13 cellular contexts compared by ENCODE assay signal in the genomic region with DNA sequence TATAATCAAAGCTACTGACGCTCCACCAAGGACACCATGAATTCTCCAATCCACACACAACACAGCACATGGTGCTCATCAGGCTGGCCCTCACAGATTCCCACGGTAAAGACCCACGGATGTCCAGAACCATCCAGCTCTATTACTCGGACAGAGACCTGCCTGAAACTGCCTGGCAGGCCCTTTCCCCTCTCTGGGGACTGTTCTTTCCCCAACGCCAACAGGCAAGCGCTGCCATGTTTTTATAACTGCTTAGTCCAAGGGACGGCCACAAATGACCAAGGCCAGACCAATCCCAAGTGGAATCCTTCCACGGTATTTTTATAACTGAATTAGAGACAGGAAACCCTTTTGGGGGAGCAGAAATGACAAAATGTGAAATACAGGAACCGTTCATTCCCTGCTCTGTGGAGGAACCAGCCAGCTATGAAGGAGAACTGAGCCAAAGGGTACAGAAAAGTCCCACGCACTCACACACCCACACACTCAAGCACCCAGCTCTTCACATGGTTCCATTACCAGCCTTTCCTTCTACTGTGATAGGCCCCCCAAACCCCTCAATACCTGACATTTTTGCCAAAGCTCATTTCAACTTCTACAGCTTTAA. TPM values are rescaled to one million over a fixed set of nuclear protein-coding genes. Genes with fewer than 3 reads are reported as not detected.
DNase-seq lines count a peak whose midpoint lies in the region; ATAC-seq, FAIRE-seq and TF ChIP-seq lines count a peak whose summit lies in the region.
"Had no signal": no experiment of that assay in that cellular context is flagged by ENCODE, and none has a peak within 500 bp of the region (broad histone marks: within the 10 kb centered on the region; RNA-seq: fewer than 3 reads in every experiment).

No MANE protein-coding gene starts in this region.

- peak overlapping the region; percentile 62 for H3K4me2 ChIP-seq in K562 (ENCODE audit: insufficient read depth, low read length)

- no peak for DNase-seq in activated T-cell treated with anti-CD3 and anti-CD28 coated beads, Interleukin-2, amount 50 U/mL, for 24 hours
- DNase-seq in activated T-cell treated with anti-CD3 and anti-CD28 coated beads, Interleukin-2, amount 50 U/mL, for 1 hour, result no peak
- no peak for DNase-seq in K562 (ENCODE audit: extremely low read depth in 1 of 4, low spot score in 3 of 4)
- peak; percentile 43 for DNase-seq in stimulated activated naive B cell treated with anti-CD40 and anti-IgM and Interleukin-4, amounts not matched to agents 10 μg/mL and 1 μg/mL and 100 μg/mL, for 72 hours
- DNase-seq in left lobe of liver (ENCODE audit: low spot score), result no peak
- DNase-seq in progenitor cell of endocrine pancreas (ENCODE audit: low spot score, unreplicated experiment), result no peak
- no peak for DNase-seq in GOT3 (lab: John Stamatoyannopoulos, UW)
- DNase-seq: NCI-H510A treated with DMSO at 0.1 percent for 48 hours, small intestine had no signal

- in situ Hi-C loops in K562 (cut with MboI), result no loop called here

- peak overlapping the region; percentile 57 to 80; a peak in 2 of 4 replicates for H3K9ac ChIP-seq in K562 (ENCODE audit: insufficient read depth in 1 of 2, low read depth in 2 of 2, low read length in 2 of 2)

- peaks cover 4% of the 10 kb centered on the region for H3K9me1 ChIP-seq in K562 (ENCODE audit: control insufficient read depth, insufficient read depth, low read length)

- peak; percentile 37 for FAIRE-seq in K562 (lab: Jason Lieb, UNC)
- FAIRE-seq: frontal cortex, HTR-8/SVneo, small intestine had no signal

- peaks cover 26 to 27% of the 10 kb centered on the region in 2 experiments; a peak in 4 of 5 replicates for H3K4me1 ChIP-seq in K562 (replicated peaks in 1 of 2; ENCODE audit: control insufficient read depth in 2 of 2, insufficient read depth in 2 of 2, low read length in 2 of 2)

- peaks cover 9% of the 10 kb centered on the region; the same call in 1 of the 3 replicates for H3K36me3 ChIP-seq in K562 (ENCODE audit: control insufficient read depth, insufficient read depth, low read length)

- no peak overlapping the region for H2AFZ ChIP-seq in K562 (ENCODE audit: low read depth, low read length)

- peak overlapping the region; percentile 92 for H3K27ac Mint-ChIP-seq in activated T-cell treated with anti-CD3 and anti-CD28 coated beads, Interleukin-2, amount 50 U/mL, for 24 hours
- peak overlapping the region; percentile 87 for H3K27ac Mint-ChIP-seq in stimulated activated naive B cell treated with anti-CD40 and anti-IgM and Interleukin-4, amounts not matched to agents 10 μg/mL and 1 μg/mL and 100 μg/mL, for 72 hours
- no peak overlapping the region for H3K27ac Mint-ChIP-seq in progenitor cell of endocrine pancreas
- H3K27ac Mint-ChIP-seq: brain had no signal

- TF ChIP-seq RAD21 in K562 (CRISPR knock-in tag; conservative IDR thresholded peaks at IDR 0.05 in 1 of 2, IDR thresholded peaks at IDR 0.05 in 1 of 2), result no peak

- H3K9me3 Mint-ChIP-seq in activated T-cell treated with anti-CD3 and anti-CD28 coated beads, Interleukin-2, amount 50 U/mL, for 24 hours, result peaks cover 8% of the 10 kb centered on the region
- peaks cover 4 to 6% of the 10 kb centered on the region in 2 donors for H3K9me3 Mint-ChIP-seq in stimulated activated naive B cell treated with anti-CD40 and anti-IgM and Interleukin-4, amounts not matched to agents 10 μg/mL and 1 μg/mL and 100 μg/mL, for 72 hours
- H3K9me3 Mint-ChIP-seq in progenitor cell of endocrine pancreas (ENCODE audit: low read depth), result no peaks in the 10 kb centered on the region

- peaks cover 90% of the 10 kb centered on the region for H3K79me2 ChIP-seq in K562 (ENCODE audit: control insufficient read depth, insufficient read depth, low read length)

- H3K4me3 ChIP-seq in K562, result 0 out of 2 replicates have a peak overlapping the region, but pooled peaks have one; percentile 17

- TF ChIP-seq POLR2A in K562 (conservative IDR thresholded peaks at IDR 0.05), result no peak

- peak overlapping the region; percentile 58 for H3K27ac ChIP-seq in K562 (ENCODE audit: extremely low read depth, low read depth, low read length)

- TF ChIP-seq CTCF in K562 (IDR thresholded peaks at IDR 0.05 in 2 of 3, conservative IDR thresholded peaks at IDR 0.05 in 1 of 3; ENCODE audit: insufficient read depth in 2 of 3, low read depth in 1 of 3, low read length in 3 of 3) (no peak), progenitor cell of endocrine pancreas (IDR thresholded peaks at IDR 0.05; ENCODE audit: unreplicated experiment) (no peak)

- peaks cover 44% of the 10 kb centered on the region for H3K36me3 Mint-ChIP-seq in activated T-cell treated with anti-CD3 and anti-CD28 coated beads, Interleukin-2, amount 50 U/mL, for 24 hours (ENCODE audit: low read depth)
- peaks cover 12 to 29% of the 10 kb centered on the region in 2 donors for H3K36me3 Mint-ChIP-seq in stimulated activated naive B cell treated with anti-CD40 and anti-IgM and Interleukin-4, amounts not matched to agents 10 μg/mL and 1 μg/mL and 100 μg/mL, for 72 hours
- H3K36me3 Mint-ChIP-seq in progenitor cell of endocrine pancreas (ENCODE audit: insufficient read depth), result peaks cover 2% of the 10 kb centered on the region
- H3K36me3 Mint-ChIP-seq: brain had no signal

- intact Hi-C loops in K562 (cut with micrococcal nuclease), result loop anchor here (5.0 to 10.0 kb wide), 3 partner anchors 78 to 145 kb away; no protein-coding TSS in a partner anchor

- H3K27me3 ChIP-seq in K562 (ENCODE audit: control insufficient read depth in 2 of 2, insufficient read depth in 2 of 2, low read length in 2 of 2), result no peaks in the 10 kb centered on the region

- H3K27me3 Mint-ChIP-seq in activated T-cell treated with anti-CD3 and anti-CD28 coated beads, Interleukin-2, amount 50 U/mL, for 24 hours, result no peaks in the 10 kb centered on the region
- peaks cover 0 to 2% of the 10 kb centered on the region in 2 donors for H3K27me3 Mint-ChIP-seq in stimulated activated naive B cell treated with anti-CD40 and anti-IgM and Interleukin-4, amounts not matched to agents 10 μg/mL and 1 μg/mL and 100 μg/mL, for 72 hours
- peaks cover 17% of the 10 kb centered on the region for H3K27me3 Mint-ChIP-seq in progenitor cell of endocrine pancreas

- POLR2A ChIA-PET in K562 (lab: Yijun Ruan, JAX), result interaction anchor here (0.6 to 2.1 kb wide), 8 partner anchors 9 to 154 kb away, joined by 3 to 17 read pairs (median 4); no protein-coding TSS in a partner anchor

- no peak for TF ChIP-seq EP300 in K562 (IDR thresholded peaks at IDR 0.05; ENCODE audit: low read length)

- 24% methylated on average over 10 of the region's 10 CpGs for WGBS in K562 (ENCODE audit: insufficient coverage, low coverage, missing lambda C conversion rate)

- peak overlapping the region; percentile 88 for H3K4me3 Mint-ChIP-seq in activated T-cell treated with anti-CD3 and anti-CD28 coated beads, Interleukin-2, amount 50 U/mL, for 24 hours
- peak overlapping the region; percentile 40 to 70 for H3K4me3 Mint-ChIP-seq in stimulated activated naive B cell treated with anti-CD40 and anti-IgM and Interleukin-4, amounts not matched to agents 10 μg/mL and 1 μg/mL and 100 μg/mL, for 72 hours
- H3K4me3 Mint-ChIP-seq in progenitor cell of endocrine pancreas (ENCODE audit: low read depth), result no peak overlapping the region

- CTCF ChIA-PET in K562 (lab: Yijun Ruan, JAX; ENCODE audit: low intra/inter-chr PET ratio), result interaction anchor here (0.6 kb wide), 1 partner anchor 1557 kb away, joined by 3 read pairs; no protein-coding TSS in a partner anchor

- peaks cover 72% of the 10 kb centered on the region for H3K4me1 Mint-ChIP-seq in activated T-cell treated with anti-CD3 and anti-CD28 coated beads, Interleukin-2, amount 50 U/mL, for 24 hours (ENCODE audit: low read depth)
- H3K4me1 Mint-ChIP-seq in stimulated activated naive B cell treated with anti-CD40 and anti-IgM and Interleukin-4, amounts not matched to agents 10 μg/mL and 1 μg/mL and 100 μg/mL, for 72 hours, result peaks cover 36 to 66% of the 10 kb centered on the region in 2 donors
- H3K4me1 Mint-ChIP-seq in progenitor cell of endocrine pancreas (ENCODE audit: low read depth), result peaks cover 8% of the 10 kb centered on the region

- no TSS peak for BruUV-seq in K562 (replicated peaks; lab: Mats Ljungman, UMichigan)

- H4K20me1 ChIP-seq in K562 (replicated peaks; ENCODE audit: control insufficient read depth, insufficient read depth, low read length), result peaks cover 11% of the 10 kb centered on the region; the same call in 1 of the 2 replicates

- H3K9me3 ChIP-seq in K562 (replicated peaks; ENCODE audit: control insufficient read depth, insufficient read depth, low read depth, low read length), result no peaks in the 10 kb centered on the region

- ATAC-seq in HG03442 (IDR thresholded peaks at IDR 0.05; ENCODE audit: unreplicated experiment), result peak; percentile 25
- ATAC-seq in K562, result no peak; the same call in 2 of the 3 replicates
- peak; percentile 43 to 56 for ATAC-seq in stimulated activated naive B cell treated with anti-CD40 and anti-IgM and Interleukin-4, amounts not matched to agents 10 μg/mL and 1 μg/mL and 100 μg/mL, for 72 hours (replicated peaks)
- no peak for ATAC-seq in left lobe of liver

TF ChIP-seq in K562, 482 proteins besides CTCF, POLR2A, EP300 and RAD21:
- TF ChIP-seq EGR1 (conservative IDR thresholded peaks at IDR 0.05) (peak; percentile 88), RBFOX2 (IDR thresholded peaks at IDR 0.05; ENCODE audit: low read depth, low read length) (peak; percentile 34), SMAD3 (CRISPR knock-in tag; conservative IDR thresholded peaks at IDR 0.05) (no peak)

RNA-seq across cellular contexts. Expression of gene PIP4K2A, which starts 4.1 kb away (rescaled TPM):
- total RNA-seq in K562 (2011; cell fraction: chromatin; rRNA removed; ENCODE audit: low replicate concordance), result 31.6 and 61.2 TPM in 2 replicates
- 22.7 and 26.6 TPM in 2 replicates for total RNA-seq in K562 (2011; cell fraction: nucleolus; rRNA removed)
- total RNA-seq in K562 (2011; cell fraction: nucleoplasm; rRNA removed), result 30.2 and 39.5 TPM in 2 replicates
- total RNA-seq in K562 (2014; rRNA removed), result 61.5 and 75.1 TPM in 2 replicates
- total RNA-seq in K562 (2014; rRNA removed; fragmentation: Illumina TruSeq; extraction: Trizol), result 73.5 and 95.8 TPM in 2 replicates
- 110 and 117 TPM in 2 replicates for total RNA-seq in K562 (2015; rRNA removed; fragmentation: Illumina TruSeq; extraction: Trizol)
- total RNA-seq in K562 (2021), result 56.4 and 71.9 TPM in 2 replicates
- 29.8 and 35.6 TPM in 2 replicates for polyA plus RNA-seq in K562 (2011; rRNA removed)
- polyA plus RNA-seq in K562 (2011; cell fraction: cytosol; rRNA removed), result 14.8 and 25.0 TPM in 2 replicates
- 17.2 and 23.1 TPM in 2 replicates for polyA plus RNA-seq in K562 (2011; cell fraction: nucleus; rRNA removed)
- 39.4 and 42.5 TPM in 2 replicates for polyA plus RNA-seq in K562 (2012)
- polyA plus RNA-seq in K562 (2014; fragmentation: Illumina TruSeq; extraction: Trizol), result 65.2 and 69.1 TPM in 2 replicates
- 10 to 100 TPM; 64.8 to 87.2 TPM for polyA plus RNA-seq in K562 (2014; fragmentation: Nextera tagmentation; extraction: Ambion mirVana)
- 47.1 and 49.5 TPM in 2 replicates for polyA plus RNA-seq in K562 (2014; rRNA removed)
- 62.2 and 65.1 TPM in 2 replicates for polyA minus RNA-seq in K562 (2011; rRNA and poly(A)+ RNA removed)
- polyA minus RNA-seq in K562 (2011; cell fraction: cytosol; rRNA and poly(A)+ RNA removed), result 37.1 and 39.1 TPM in 2 replicates
- polyA minus RNA-seq in K562 (2011; cell fraction: nucleus; rRNA and poly(A)+ RNA removed), result 21.7 and 45.1 TPM in 2 replicates
- total RNA-seq in left lobe of liver, result 10.9 TPM
- total RNA-seq in progenitor cell of endocrine pancreas, result 22.4 and 26.7 TPM in 2 replicates

Comparison
In these comparisons a context has a peak if more than half of its experiments do, and no peak if none do; other contexts are left out.
1. ATAC-seq: peak in HG03442 (single experiment) and stimulated activated naive B cell treated with anti-CD40 and anti-IgM and Interleukin-4, amounts not matched to agents 10 μg/mL and 1 μg/mL and 100 μg/mL, for 72 hours (2 of 2); none in K562 (single experiment) and left lobe of liver (single experiment).